7 cellular contexts compared by ENCODE assay signal in genomic region chr5:83473344-83474169, GRCh38. TPM values are rescaled to one million over a fixed set of nuclear protein-coding genes. Genes with fewer than 3 reads are reported as not detected.
A peak's percentile ranks its signal among the peaks of the same experiment; 100 is the strongest.
DNase-seq lines count a peak whose midpoint lies in the region; TF ChIP-seq lines count a peak whose summit lies in the region.

No MANE protein-coding gene starts in this region.

- no peaks in the 10 kb centered on the region for H3K9me3 ChIP-seq in SK-N-MC (ENCODE audit: low read depth, low read length)

- peaks cover 11% of the 10 kb centered on the region for H3K36me3 Mint-ChIP-seq in brain

- peak; percentile 97 for DNase-seq in HCEC 1CT
- DNase-seq in SK-N-MC (ENCODE audit: low read depth, low spot score): peak; percentile 75
- DNase-seq in iPS DF 19.7 (ENCODE audit: low read depth, low spot score): peak; percentile 97
- DNase-seq in putamen (ENCODE audit: low spot score): peak; percentile 87

- H3K27me3 Mint-ChIP-seq in brain: peaks cover 28% of the 10 kb centered on the region

- peak overlapping the region; percentile 94 to 98 (median 95) for H3K27ac Mint-ChIP-seq in brain

- H3K4me1 Mint-ChIP-seq in brain: peaks cover 54% of the 10 kb centered on the region

- no peak overlapping the region for H3K27ac ChIP-seq in SK-N-MC

- H3K4me3 Mint-ChIP-seq in brain: peak overlapping the region; percentile 90 to 96 (median 92)

- no peaks in the 10 kb centered on the region for H3K36me3 ChIP-seq in SK-N-MC (ENCODE audit: insufficient read depth, low read length)

- H3K9ac ChIP-seq in SK-N-MC (ENCODE audit: insufficient read length): peak overlapping the region; percentile 34

- H3K4me3 ChIP-seq in SK-N-MC: peak overlapping the region; percentile 87

- H3K9me3 Mint-ChIP-seq in brain: no peaks in the 10 kb centered on the region

- TF ChIP-seq CTCF in GM12873 (IDR thresholded peaks at IDR 0.05; ENCODE audit: insufficient read depth, low read depth, low read length, missing control alignments) (peak; percentile 81), LNCAP (IDR thresholded peaks at IDR 0.05) (peak; percentile 69), brain (conservative IDR thresholded peaks at IDR 0.05) (peak; percentile 84 to 89)

RNA-seq across cellular contexts. Expression of gene VCAN, which starts 2.0 kb away (rescaled TPM):
- 7.3 TPM for polyA plus RNA-seq in brain (ENCODE audit: insufficient read depth, low read depth, low replicate concordance)
